Comparison of ENCODE assay signal across 1 cellular context in genomic region chr19:1211494-1212234, GRCh38.
TF ChIP-seq lines count a peak whose summit lies in the region.

No MANE protein-coding gene starts in this region.

TF ChIP-seq in HEK293, 187 proteins besides CTCF, POLR2A, EP300 and RAD21 (continued from another document):
- TF ChIP-seq ZNF624 (tag by site-specific recombination; IDR thresholded peaks at IDR 0.05) (no peak), ZNF133 (tag by site-specific recombination; IDR thresholded peaks at IDR 0.05) (no peak), ZNF768 (tag by site-specific recombination; IDR thresholded peaks at IDR 0.05) (no peak), ZNF664 (tag by site-specific recombination; IDR thresholded peaks at IDR 0.05) (no peak), ZBTB21 (tag by site-specific recombination; IDR thresholded peaks at IDR 0.05) (no peak), ZBTB8A (tag by site-specific recombination; IDR thresholded peaks at IDR 0.05) (peak; percentile 95), ZNF585B (tag by site-specific recombination; IDR thresholded peaks at IDR 0.05) (no peak), GLI4 (tag by site-specific recombination; IDR thresholded peaks at IDR 0.05) (no peak), ZNF776 (tag by site-specific recombination; IDR thresholded peaks at IDR 0.05; ENCODE audit: borderline replicate concordance) (no peak), ZNF155 (tag by site-specific recombination; IDR thresholded peaks at IDR 0.05) (no peak), ZNF76 (tag by site-specific recombination; IDR thresholded peaks at IDR 0.05; ENCODE audit: borderline replicate concordance, low read depth) (no peak), ZIC2 (tag by site-specific recombination; IDR thresholded peaks at IDR 0.05) (peak; percentile 56), ZFHX2 (tag by site-specific recombination; conservative IDR thresholded peaks at IDR 0.05) (peak; percentile 83), EGR2 (tag by site-specific recombination; IDR thresholded peaks at IDR 0.05; ENCODE audit: low read depth) (peak; percentile 86), ZBTB7A (tag by site-specific recombination; IDR thresholded peaks at IDR 0.05; ENCODE audit: low read depth) (no peak), SCRT1 (tag by site-specific recombination; IDR thresholded peaks at IDR 0.05; ENCODE audit: borderline replicate concordance) (peak; percentile 94), ZNF223 (tag by site-specific recombination; IDR thresholded peaks at IDR 0.05) (no peak), SP2 (tag by site-specific recombination; IDR thresholded peaks at IDR 0.05) (peak; percentile 82), ZNF561 (tag by site-specific recombination; IDR thresholded peaks at IDR 0.05; ENCODE audit: borderline replicate concordance) (no peak), ZNF280D (tag by site-specific recombination; IDR thresholded peaks at IDR 0.05) (no peak), ZNF37A (tag by site-specific recombination; IDR thresholded peaks at IDR 0.05) (no peak), ZNF791 (tag by site-specific recombination; IDR thresholded peaks at IDR 0.05) (no peak), SP3 (tag by site-specific recombination; IDR thresholded peaks at IDR 0.05) (peak; percentile 35; the same call in 1 of the 2 replicates), SCRT2 (tag by site-specific recombination; IDR thresholded peaks at IDR 0.05) (peak; percentile 98), ZNF362 (tag by site-specific recombination; IDR thresholded peaks at IDR 0.05) (0 out of 2 replicates have a peak, but pooled peaks have one; percentile 36), ZNF274 (IDR thresholded peaks at IDR 0.05; ENCODE audit: low read length) (no peak), ZNF274 (tag by site-specific recombination; IDR thresholded peaks at IDR 0.05; ENCODE audit: borderline replicate concordance) (no peak)
- TF ChIP-seq, protein P1, sequence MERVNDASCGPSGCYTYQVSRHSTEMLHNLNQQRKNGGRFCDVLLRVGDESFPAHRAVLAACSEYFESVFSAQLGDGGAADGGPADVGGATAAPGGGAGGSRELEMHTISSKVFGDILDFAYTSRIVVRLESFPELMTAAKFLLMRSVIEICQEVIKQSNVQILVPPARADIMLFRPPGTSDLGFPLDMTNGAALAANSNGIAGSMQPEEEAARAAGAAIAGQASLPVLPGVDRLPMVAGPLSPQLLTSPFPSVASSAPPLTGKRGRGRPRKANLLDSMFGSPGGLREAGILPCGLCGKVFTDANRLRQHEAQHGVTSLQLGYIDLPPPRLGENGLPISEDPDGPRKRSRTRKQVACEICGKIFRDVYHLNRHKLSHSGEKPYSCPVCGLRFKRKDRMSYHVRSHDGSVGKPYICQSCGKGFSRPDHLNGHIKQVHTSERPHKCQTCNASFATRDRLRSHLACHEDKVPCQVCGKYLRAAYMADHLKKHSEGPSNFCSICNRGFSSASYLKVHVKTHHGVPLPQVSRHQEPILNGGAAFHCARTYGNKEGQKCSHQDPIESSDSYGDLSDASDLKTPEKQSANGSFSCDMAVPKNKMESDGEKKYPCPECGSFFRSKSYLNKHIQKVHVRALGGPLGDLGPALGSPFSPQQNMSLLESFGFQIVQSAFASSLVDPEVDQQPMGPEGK (tag by site-specific recombination; IDR thresholded peaks at IDR 0.05) = peak; percentile 15; the same call in 1 of the 2 replicates
TF ChIP-seq in HEK293: peak in this region for 11.
